Comparison of ENCODE assay signal across 1 cellular context in the genomic region with DNA sequence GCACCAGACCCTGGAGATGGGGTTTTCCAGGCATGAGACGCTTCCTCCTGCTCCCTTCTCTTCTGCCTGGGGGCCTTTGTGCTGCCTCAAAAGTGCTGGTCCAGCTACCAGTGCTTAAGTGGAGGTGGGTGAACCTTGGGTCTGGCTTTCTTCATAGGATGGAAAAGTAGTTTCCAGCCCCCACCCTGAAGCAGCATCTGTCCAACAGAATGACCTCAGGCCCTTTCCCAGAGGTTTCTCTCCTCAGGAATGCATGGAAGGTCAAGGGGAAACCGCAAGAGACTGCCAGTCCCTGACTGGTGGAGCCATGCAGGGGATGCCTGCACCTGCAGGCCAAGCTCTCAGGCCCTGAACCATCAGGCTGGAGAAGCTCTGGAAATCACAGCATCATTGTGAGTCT.
TF ChIP-seq lines count a peak whose summit lies in the region.

No MANE protein-coding gene starts in this region.

TF ChIP-seq in SK-N-SH treated with all-trans-retinoic acid at 6 μM for 48 hours, 23 proteins besides CTCF, POLR2A, EP300 and RAD21 (continued from another document):
- TF ChIP-seq CSDC2 (CRISPR knock-in tag; IDR thresholded peaks at IDR 0.05), result no peak
- no peak for TF ChIP-seq PATZ1 (CRISPR knock-in tag; IDR thresholded peaks at IDR 0.05; ENCODE audit: borderline replicate concordance)
